In genomic region chr2:105857076-105857740, GRCh38 we compare ENCODE assay signal across 10 cellular contexts.
DNase-seq lines count a peak whose midpoint lies in the region; ATAC-seq and TF ChIP-seq lines count a peak whose summit lies in the region.
"Had no signal": no experiment of that assay in that cellular context is flagged by ENCODE, and none has a peak within 500 bp of the region (broad histone marks: within the 10 kb centered on the region; RNA-seq: fewer than 3 reads in every experiment).

No MANE protein-coding gene starts in this region.

- DNase-seq in activated CD4-positive, alpha-beta T cell treated with anti-CD3 and anti-CD28 coated beads, Interleukin-2, amount 50 U/mL, for 1 hour: peak; percentile 35
- DNase-seq in dorsolateral prefrontal cortex (peak in 7 of 10 donors; percentile 48 to 92 (median 72)), ovary (no peak), testis (no peak)
- DNase-seq: kidney glomerular epithelial cell had no signal

- H3K27me3 ChIP-seq in HUES48 (ENCODE audit: control insufficient read depth, insufficient read depth, low read length) (no peaks in the 10 kb centered on the region), dorsolateral prefrontal cortex (no peaks in the 10 kb centered on the region), ovary (no peaks in the 10 kb centered on the region), testis (no peaks in the 10 kb centered on the region)

- intact Hi-C loops in dorsolateral prefrontal cortex (cut with DNase I): no loop called here
- intact Hi-C loops in ovary (cut with DNase I): no loop called here
- intact Hi-C loops in testis (cut with DNase I; ENCODE audit: low total_unique reads): no loop called here

- no peak for TF ChIP-seq EP300 in ovary (IDR thresholded peaks at IDR 0.05)

- no peak for TF ChIP-seq POLR2A in ovary (IDR thresholded peaks at IDR 0.05)
- TF ChIP-seq POLR2A in testis (IDR thresholded peaks at IDR 0.05): no peak

- no peak overlapping the region for H3K4me3 ChIP-seq in HUES48 (ENCODE audit: low read depth, low read length)
- H3K4me3 ChIP-seq in dorsolateral prefrontal cortex: no peak overlapping the region
- H3K4me3 ChIP-seq in skin epidermis: no peak overlapping the region
- no peak overlapping the region for H3K4me3 ChIP-seq in ovary
- no peak overlapping the region for H3K4me3 ChIP-seq in testis

- TF ChIP-seq CTCF in dorsolateral prefrontal cortex (IDR thresholded peaks at IDR 0.05 in 54 of 56, conservative IDR thresholded peaks at IDR 0.05 in 2 of 56; ENCODE audit: low read depth in 1 of 56, partially characterized antibody in 56 of 56) (no peak), ovary (IDR thresholded peaks at IDR 0.05) (no peak), testis (IDR thresholded peaks at IDR 0.05) (no peak)

- H3K9me3 ChIP-seq in HUES48 (ENCODE audit: control insufficient read depth, insufficient read depth, low read length): no peaks in the 10 kb centered on the region
- no peaks in the 10 kb centered on the region for H3K9me3 ChIP-seq in ovary
- H3K9me3 ChIP-seq in testis: no peaks in the 10 kb centered on the region

- H3K27ac ChIP-seq in HUES48 (ENCODE audit: low read depth, low read length) (peak overlapping the region; percentile 49), dorsolateral prefrontal cortex (peak overlapping the region in 32 of 59 donors; percentile 1 to 77 (median 37)), skin epidermis (peak overlapping the region in 16 of 21 experiments; percentile 14 to 86 (median 66)), ovary (no peak overlapping the region), testis (no peak overlapping the region)

- ATAC-seq in GM19455 (IDR thresholded peaks at IDR 0.05; ENCODE audit: unreplicated experiment) (no peak), GM18517 (IDR thresholded peaks at IDR 0.05; ENCODE audit: unreplicated experiment) (no peak)
- ATAC-seq: Panc1 had no signal

- 96% methylated on average over 17 of the region's 17 CpGs for WGBS in ovary, 3 donors
- 90 to 95% methylated on average over 17 of the region's 17 CpGs for WGBS in testis, 2 donors

- H3K9ac ChIP-seq in HUES48 (ENCODE audit: low read depth, low read length): no peak overlapping the region

- H3K36me3 ChIP-seq in HUES48 (ENCODE audit: control insufficient read depth, insufficient read depth, low read length): peaks cover 10% of the 10 kb centered on the region; the same call in 1 of the 2 replicates
- H3K36me3 ChIP-seq in ovary: no peaks in the 10 kb centered on the region
- no peaks in the 10 kb centered on the region for H3K36me3 ChIP-seq in testis (ENCODE audit: low read depth, missing control alignments)

- H3K4me1 ChIP-seq in HUES48 (ENCODE audit: control insufficient read depth, insufficient read depth, low read length): peaks cover 17% of the 10 kb centered on the region
- H3K4me1 ChIP-seq in ovary (ENCODE audit: insufficient read depth): no peaks in the 10 kb centered on the region
- H3K4me1 ChIP-seq in testis: no peaks in the 10 kb centered on the region

Comparison
In these comparisons a context has a peak if more than half of its experiments do, and no peak if none do; other contexts are left out.
1. H3K27ac ChIP-seq: peak in HUES48 (single experiment), dorsolateral prefrontal cortex (32 of 59) and skin epidermis (16 of 21); none in ovary (0 of 2) and testis (0 of 2).
2. DNase-seq: peak in activated CD4-positive, alpha-beta T cell treated with anti-CD3 and anti-CD28 coated beads, Interleukin-2, amount 50 U/mL, for 1 hour (single experiment) and dorsolateral prefrontal cortex (7 of 10); none in ovary (0 of 5) and testis (single experiment).